In the genomic region with DNA sequence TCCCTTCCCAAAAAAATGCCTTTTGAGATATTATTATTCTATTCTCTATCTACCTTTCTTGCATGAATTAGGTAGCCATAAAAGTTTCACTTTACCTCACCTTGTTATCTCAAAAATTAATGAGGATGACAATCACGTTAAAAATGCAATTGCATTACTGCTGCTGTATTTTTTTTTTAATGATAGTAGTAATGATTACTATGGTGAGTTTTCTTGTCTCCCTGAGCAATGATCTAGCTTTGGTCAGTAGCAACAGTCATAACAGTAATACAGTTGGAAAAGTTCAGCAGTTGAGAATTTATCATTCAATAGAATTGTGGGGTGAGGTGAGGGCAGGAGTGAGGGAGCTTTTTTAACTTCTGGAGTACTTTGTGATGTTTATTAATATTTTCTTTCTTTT, we compare ENCODE assay signal across 26 cellular contexts. TPM values are rescaled to one million over a fixed set of nuclear protein-coding genes. Genes with fewer than 3 reads are reported as not detected.
"Had no signal": no experiment of that assay in that cellular context is flagged by ENCODE, and none has a peak within 500 bp of the region (broad histone marks: within the 10 kb centered on the region; RNA-seq: fewer than 3 reads in every experiment).

Gene EFCAB5 (plus strand): TSS at position 301 of the 400 bp plus-strand sequence. CDS start 163 bp downstream, outside the sequence.

- H3K36me3 ChIP-seq: colonic mucosa, esophagus muscularis mucosa, esophagus squamous epithelium, gastroesophageal sphincter, heart left ventricle, heart right ventricle had no signal

- ATAC-seq: effector memory CD8-positive, alpha-beta T cell; esophagus mucosa; foreskin keratinocyte; gastroesophageal sphincter; heart left ventricle; heart right ventricle had no signal

- H3K4me1 ChIP-seq: colonic mucosa, esophagus muscularis mucosa, esophagus squamous epithelium, foreskin keratinocyte, gastroesophageal sphincter, heart left ventricle, heart right ventricle had no signal

- H3K27ac Mint-ChIP-seq: dendritic cell treated with granulocyte-macrophage colony-stimulating factor and Interleukin-4, amounts not matched to agents 40 ng/mL and 50 ng/mL, for 4 days; effector memory CD8-positive, alpha-beta T cell; endodermal cell had no signal

- H3K27ac ChIP-seq: colonic mucosa, coronary artery, dorsolateral prefrontal cortex, epithelial cell of prostate, esophagus muscularis mucosa, esophagus squamous epithelium, foreskin keratinocyte, gastroesophageal sphincter, heart left ventricle, heart right ventricle had no signal

- H3K9me3 Mint-ChIP-seq: dendritic cell treated with granulocyte-macrophage colony-stimulating factor and Interleukin-4, amounts not matched to agents 40 ng/mL and 50 ng/mL, for 4 days; effector memory CD8-positive, alpha-beta T cell; endodermal cell had no signal

- H3K4me3 ChIP-seq: colonic mucosa, coronary artery, dorsolateral prefrontal cortex, esophagus muscularis mucosa, esophagus squamous epithelium, gastroesophageal sphincter, heart left ventricle, heart right ventricle had no signal

- H3K27me3 Mint-ChIP-seq: dendritic cell treated with granulocyte-macrophage colony-stimulating factor and Interleukin-4, amounts not matched to agents 40 ng/mL and 50 ng/mL, for 4 days had no signal

- H3K27me3 ChIP-seq: colonic mucosa, dorsolateral prefrontal cortex, esophagus muscularis mucosa, esophagus squamous epithelium, foreskin keratinocyte, heart left ventricle had no signal

- DNase-seq: colonic mucosa; cortex of kidney; dorsolateral prefrontal cortex; effector CD4-positive, alpha-beta T cell; effector CD8-positive, alpha-beta T cell; effector memory CD4-positive, alpha-beta T cell; effector memory CD8-positive, alpha-beta T cell; endodermal cell; erythroblast; esophagus squamous epithelium; foreskin fibroblast; foreskin keratinocyte; foreskin melanocyte; glutamatergic neuron; head of caudate nucleus; heart left ventricle; heart right ventricle had no signal

- H3K4me3 Mint-ChIP-seq: dendritic cell treated with granulocyte-macrophage colony-stimulating factor and Interleukin-4, amounts not matched to agents 40 ng/mL and 50 ng/mL, for 4 days; effector memory CD8-positive, alpha-beta T cell; endodermal cell had no signal

- H3K9me3 ChIP-seq: colonic mucosa, esophagus muscularis mucosa, esophagus squamous epithelium, gastroesophageal sphincter, heart left ventricle, heart right ventricle had no signal

- FAIRE-seq: colon, endometrium, frontal cortex had no signal

RNA-seq across cellular contexts. Expression of gene EFCAB5, which starts in this region (rescaled TPM):
- total RNA-seq: endodermal cell, esophagus mucosa had no signal
